12 cellular contexts compared by ENCODE assay signal in genomic region chr5:36655171-36655570, GRCh38. TPM values are rescaled to one million over a fixed set of nuclear protein-coding genes. Genes with fewer than 3 reads are reported as not detected.
DNase-seq lines count a peak whose midpoint lies in the region; ATAC-seq and TF ChIP-seq lines count a peak whose summit lies in the region.
"Had no signal": no experiment of that assay in that cellular context is flagged by ENCODE, and none has a peak within 500 bp of the region (broad histone marks: within the 10 kb centered on the region; RNA-seq: fewer than 3 reads in every experiment).

No MANE protein-coding gene starts in this region.

- no peak overlapping the region for H4K91ac ChIP-seq in IMR-90 (ENCODE audit: insufficient read depth, low read depth, low read length)

- no peak overlapping the region for H2AK5ac ChIP-seq in IMR-90 (ENCODE audit: low read depth, low read length)

- H3K4ac ChIP-seq in IMR-90 (ENCODE audit: low read depth, low read length): no peak overlapping the region

- WGBS in IMR-90 (ENCODE audit: extremely low coverage in 2 of 2, insufficient read length in 1 of 2), 2 experiments: 33% methylated on average over 2 of the region's 4 CpGs; no CpG with 5 or more reads in 1 of the 2 experiments

- ATAC-seq in IMR-90 (ENCODE audit: low read depth) (no peak; the same call in 1 of the 2 replicates), GM19463 (IDR thresholded peaks at IDR 0.05; ENCODE audit: unreplicated experiment) (no peak), HG03469 (IDR thresholded peaks at IDR 0.05; ENCODE audit: unreplicated experiment) (no peak)
- ATAC-seq: activated naive CD4-positive, alpha-beta T cell treated with anti-CD3 and anti-CD28 coated beads, Interleukin-2, amount 50 U/mL, for 72 hours had no signal

- TF ChIP-seq CTCF in IMR-90 (conservative IDR thresholded peaks at IDR 0.05; ENCODE audit: low read depth, low read length): no peak

- no peak overlapping the region for H4K5ac ChIP-seq in IMR-90 (ENCODE audit: low read depth, low read length)

- H3K27me3 ChIP-seq in IMR-90 (ENCODE audit: control insufficient read depth, insufficient read depth, low read length) (peaks cover 3% of the 10 kb centered on the region), layer of hippocampus (ENCODE audit: control insufficient read depth, insufficient read depth, low read length) (no peaks in the 10 kb centered on the region)
- H3K27me3 ChIP-seq: ovary, uterus had no signal

- H3K27ac ChIP-seq in IMR-90 (ENCODE audit: insufficient read depth, low read length) (no peak overlapping the region), layer of hippocampus (ENCODE audit: low read depth, low read length) (peak overlapping the region; percentile 3), temporal lobe (ENCODE audit: low read depth, low read length) (peak overlapping the region; percentile 52)
- H3K27ac ChIP-seq: ovary, uterus had no signal

- H3K4me1 ChIP-seq in IMR-90 (ENCODE audit: control insufficient read depth, insufficient read depth, low read length): peaks cover 5% of the 10 kb centered on the region
- H3K4me1 ChIP-seq: uterus had no signal

- H3K18ac ChIP-seq in IMR-90 (ENCODE audit: low read depth, low read length): no peak overlapping the region

- no peak overlapping the region for H3K4me2 ChIP-seq in IMR-90 (ENCODE audit: low read depth, low read length)

- H3K9me1 ChIP-seq in IMR-90 (ENCODE audit: insufficient read depth, low read length): peaks cover 17% of the 10 kb centered on the region; the same call in 1 of the 2 replicates

- H3K14ac ChIP-seq in IMR-90 (replicated peaks; ENCODE audit: low read depth, low read length): no peak overlapping the region

- no peak overlapping the region for H3K56ac ChIP-seq in IMR-90 (ENCODE audit: extremely low read depth, insufficient read depth, low read length)

- TF ChIP-seq POLR2A in IMR-90 (IDR thresholded peaks at IDR 0.05; ENCODE audit: low read depth, low read length): no peak

- in situ Hi-C loops in IMR-90 (cut with MboI; ENCODE audit: low sequenced_read_pairs): no loop called here

- H3K36me3 ChIP-seq in IMR-90 (ENCODE audit: control insufficient read depth, insufficient read depth, low read length): no peaks in the 10 kb centered on the region
- H3K36me3 ChIP-seq: ovary, uterus had no signal

- H2BK20ac ChIP-seq in IMR-90 (ENCODE audit: low read depth, low read length): no peak overlapping the region

- H3K79me1 ChIP-seq in IMR-90 (ENCODE audit: low read depth in 1 of 2, low read length in 2 of 2): no peaks in the 10 kb centered on the region

- CTCF ChIA-PET in IMR-90 (lab: Yijun Ruan, JAX): no interaction called here

- no peaks in the 10 kb centered on the region for H4K20me1 ChIP-seq in IMR-90 (ENCODE audit: insufficient read depth, low read length)

- POLR2A ChIA-PET in IMR-90 (lab: Charles Lee; ENCODE audit: unreplicated experiment): no interaction called here

- no peak overlapping the region for H2BK120ac ChIP-seq in IMR-90 (ENCODE audit: low read depth, low read length)

- TF ChIP-seq RAD21 in IMR-90 (IDR thresholded peaks at IDR 0.05; ENCODE audit: low read length): no peak

- H2AFZ ChIP-seq in IMR-90 (replicated peaks; ENCODE audit: low read length, poor library complexity): no peak overlapping the region

- no peak overlapping the region for H3K4me3 ChIP-seq in IMR-90 (ENCODE audit: insufficient read depth, low read depth, low read length)
- H3K4me3 ChIP-seq: ovary, uterus had no signal

- H3K9me3 ChIP-seq in IMR-90 (ENCODE audit: control insufficient read depth, insufficient read depth, low read length): no peaks in the 10 kb centered on the region
- H3K9me3 ChIP-seq: ovary, uterus had no signal

- no peak overlapping the region for H2BK15ac ChIP-seq in IMR-90 (ENCODE audit: low read depth, low read length)

- no peak overlapping the region for H2AK9ac ChIP-seq in IMR-90 (replicated peaks; ENCODE audit: low read depth, low read length, poor library complexity)

- dilution Hi-C loops in IMR-90 (cut with HindIII; ENCODE audit: low sequenced_read_pairs, unreplicated experiment): no loop called here

- no TSS peak for BruUV-seq in IMR-90 (replicated peaks; lab: Mats Ljungman, UMichigan)

- H3K23ac ChIP-seq in IMR-90 (ENCODE audit: low read depth, low read length): no peak overlapping the region

- H4K8ac ChIP-seq in IMR-90 (ENCODE audit: low read depth in 2 of 2, low read length in 2 of 2): no peak overlapping the region

- intact Hi-C loops in IMR-90 (cut with micrococcal nuclease): no loop called here

- no peak overlapping the region for H2BK5ac ChIP-seq in IMR-90 (ENCODE audit: low read depth, low read length, poor library complexity, severe bottlenecking)

- H3K9ac ChIP-seq in IMR-90 (ENCODE audit: low read depth, low read length): no peak overlapping the region

- DNase-seq in IMR-90 (no peak), astrocyte of the hippocampus (ENCODE audit: low read depth, low spot score) (peak; percentile 53), NCI-H2227 treated with DMSO at 0.1 percent for 48 hours (lab: John Stamatoyannopoulos, UW) (no peak)
- DNase-seq: activated CD4-positive, alpha-beta T cell treated with anti-CD3 and anti-CD28 coated beads for 4 hours; NCI-H187 treated with DMSO at 0.1 percent for 48 hours; ovary; uterus had no signal

TF ChIP-seq in IMR-90, 13 proteins besides CTCF, POLR2A, EP300 and RAD21:
- no peak for TF ChIP-seq CHD1 (IDR thresholded peaks at IDR 0.05; ENCODE audit: low read depth, low read length)
- no peak for TF ChIP-seq SMC3 (IDR thresholded peaks at IDR 0.05; ENCODE audit: low read depth, low read length)
- peak; percentile 88 for TF ChIP-seq RFX5 (IDR thresholded peaks at IDR 0.05; ENCODE audit: low read depth, low read length)
- TF ChIP-seq NFE2L2 (IDR thresholded peaks at IDR 0.05; ENCODE audit: low read depth, low read length): no peak

RNA-seq across cellular contexts. Expression of gene SLC1A3, which starts 48.8 kb away (rescaled TPM):
- total RNA-seq in IMR-90 (2012; rRNA removed): 0.56 and 1.3 TPM in 2 replicates
- 0.13 and 0.27 TPM in 2 replicates for polyA plus RNA-seq in IMR-90 (2012; rRNA removed)
- 0.01 and 0.16 TPM in 2 replicates for polyA plus RNA-seq in IMR-90 (2012; cell fraction: cytosol; rRNA removed)
- 1.4 and 1.9 TPM in 2 replicates for polyA plus RNA-seq in IMR-90 (2012; cell fraction: nucleus; rRNA removed; ENCODE audit: low replicate concordance)
- 188 TPM for total RNA-seq in temporal lobe

Comparison
In these comparisons a context has a peak if more than half of its experiments do, and no peak if none do; other contexts are left out.
1. RNA of gene SLC1A3, which starts 48.8 kb away (total RNA-seq): 188 TPM in temporal lobe (single experiment); 0.56 to 1.3 TPM in IMR-90; every median in the first group is over 10 times any median in the second.